21 cellular contexts compared by ENCODE assay signal in the genomic region with DNA sequence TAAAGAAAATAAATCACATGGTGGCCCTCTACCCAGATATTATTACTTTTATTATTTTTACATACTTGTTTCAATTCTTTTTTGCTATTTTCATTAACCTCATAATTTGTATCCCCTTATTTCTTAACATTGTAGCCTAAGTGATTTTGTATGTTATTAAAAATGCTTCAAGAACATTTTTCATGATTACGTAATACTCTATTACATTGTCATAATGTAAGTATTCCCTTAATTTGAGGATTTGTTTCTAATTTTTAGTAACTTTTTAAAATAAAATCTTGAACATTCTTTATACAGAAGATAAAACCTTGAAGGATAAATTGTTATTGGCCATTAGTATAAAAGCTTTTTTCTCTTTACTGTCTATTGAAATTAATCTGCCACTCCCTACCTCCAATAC.
DNase-seq lines count a peak whose midpoint lies in the region; ATAC-seq, FAIRE-seq and TF ChIP-seq lines count a peak whose summit lies in the region.
"Had no signal": no experiment of that assay in that cellular context is flagged by ENCODE, and none has a peak within 500 bp of the region (broad histone marks: within the 10 kb centered on the region; RNA-seq: fewer than 3 reads in every experiment).

No MANE protein-coding gene starts in this region.

- no peaks in the 10 kb centered on the region for H4K20me1 ChIP-seq in K562 (replicated peaks; ENCODE audit: control insufficient read depth, insufficient read depth, low read length)
- H4K20me1 ChIP-seq: BLaER1 had no signal

- TF ChIP-seq POLR2A in K562 (conservative IDR thresholded peaks at IDR 0.05), result no peak

- no peak overlapping the region for H3K4me2 ChIP-seq in K562 (ENCODE audit: insufficient read depth, low read length)
- H3K4me2 ChIP-seq: BLaER1 had no signal

- peaks cover 7% of the 10 kb centered on the region for H3K36me3 Mint-ChIP-seq in natural killer cell
- peaks cover 11% of the 10 kb centered on the region for H3K36me3 Mint-ChIP-seq in natural killer cell treated with Interleukin-12 subunit alpha and Interleukin-12 subunit beta and Interleukin-15 and Interleukin-18, amount 100 ng/mL, for 72 hours
- H3K36me3 Mint-ChIP-seq in T-helper 17 cell (ENCODE audit: low read depth), result peaks cover 7% of the 10 kb centered on the region

- ATAC-seq in natural killer cell (no peak), T-helper 17 cell (no peak), K562 (no peak), GM18861 (IDR thresholded peaks at IDR 0.05; ENCODE audit: unreplicated experiment) (no peak)
- no peak for ATAC-seq in natural killer cell treated with Interleukin-12 subunit alpha and Interleukin-12 subunit beta and Interleukin-15 and Interleukin-18, amount 100 ng/mL, for 72 hours
- ATAC-seq: CD8-positive, alpha-beta T cell; GM12878 had no signal

- H3K4me1 Mint-ChIP-seq in natural killer cell (peaks cover 14 to 22% of the 10 kb centered on the region in 2 donors), T-helper 17 cell (peaks cover 12% of the 10 kb centered on the region)
- peaks cover 0 to 3% of the 10 kb centered on the region in 2 donors for H3K4me1 Mint-ChIP-seq in natural killer cell treated with Interleukin-12 subunit alpha and Interleukin-12 subunit beta and Interleukin-15 and Interleukin-18, amount 100 ng/mL, for 72 hours (ENCODE audit: low read depth in 2 of 2)
- H3K4me1 Mint-ChIP-seq: B cell had no signal

- no peaks in the 10 kb centered on the region for H3K9me1 ChIP-seq in K562 (ENCODE audit: control insufficient read depth, insufficient read depth, low read length)

- POLR2A ChIA-PET in K562 (lab: Yijun Ruan, JAX), result no interaction called here

- DNase-seq in natural killer cell, result no peak
- no peak for DNase-seq in natural killer cell treated with Interleukin-12 subunit alpha and Interleukin-12 subunit beta and Interleukin-15 and Interleukin-18, amount 100 ng/mL, for 72 hours (ENCODE audit: low spot score)
- no peak for DNase-seq in T-helper 17 cell
- DNase-seq in K562 (ENCODE audit: extremely low read depth in 1 of 4, low spot score in 3 of 4), result no peak
- DNase-seq in SW 1271 (lab: John Stamatoyannopoulos, UW), result no peak
- DNase-seq in medulla oblongata (ENCODE audit: extremely low spot score), result no peak
- DNase-seq: 8988T; Caco-2; CD4-positive, CD25-positive, alpha-beta regulatory T cell; CD8-positive, alpha-beta T cell; DMS153; DND-41; GDM1; GOT3; H7; HCEC 1CT had no signal

- TF ChIP-seq CTCF in natural killer cell (IDR thresholded peaks at IDR 0.05) (no peak), K562 (IDR thresholded peaks at IDR 0.05 in 2 of 3, conservative IDR thresholded peaks at IDR 0.05 in 1 of 3; ENCODE audit: insufficient read depth in 2 of 3, low read depth in 1 of 3, low read length in 3 of 3) (no peak)

- H3K9me3 ChIP-seq in T-helper 17 cell (ENCODE audit: control insufficient read depth, low read length, poor library complexity, severe bottlenecking), result no peaks in the 10 kb centered on the region
- no peaks in the 10 kb centered on the region for H3K9me3 ChIP-seq in K562 (replicated peaks; ENCODE audit: control insufficient read depth, insufficient read depth, low read depth, low read length)
- H3K9me3 ChIP-seq: BLaER1, Caco-2 had no signal

- H3K27ac Mint-ChIP-seq in natural killer cell, result peak overlapping the region; percentile 48 to 52
- no peak overlapping the region for H3K27ac Mint-ChIP-seq in natural killer cell treated with Interleukin-12 subunit alpha and Interleukin-12 subunit beta and Interleukin-15 and Interleukin-18, amount 100 ng/mL, for 72 hours
- H3K27ac Mint-ChIP-seq in T-helper 17 cell, result peak overlapping the region; percentile 39
- H3K27ac Mint-ChIP-seq: B cell had no signal

- in situ Hi-C loops in K562 (cut with MboI), result no loop called here

- no peak overlapping the region for H3K27ac ChIP-seq in K562 (ENCODE audit: extremely low read depth, low read depth, low read length)
- H3K27ac ChIP-seq: BLaER1, C4-2B had no signal

- BruUV-seq in K562 (replicated peaks; lab: Mats Ljungman, UMichigan), result no TSS peak

- no peaks in the 10 kb centered on the region for H3K79me2 ChIP-seq in K562 (ENCODE audit: control insufficient read depth, insufficient read depth, low read length)

- H3K9me3 Mint-ChIP-seq in natural killer cell, result no peaks in the 10 kb centered on the region
- no peaks in the 10 kb centered on the region for H3K9me3 Mint-ChIP-seq in natural killer cell treated with Interleukin-12 subunit alpha and Interleukin-12 subunit beta and Interleukin-15 and Interleukin-18, amount 100 ng/mL, for 72 hours
- H3K9me3 Mint-ChIP-seq: CD4-positive, CD25-positive, alpha-beta regulatory T cell; CD8-positive, alpha-beta T cell had no signal

- 100% methylated on average over 1 of the region's 1 CpG for WGBS in K562 (ENCODE audit: insufficient coverage, low coverage, missing lambda C conversion rate)

- H3K9ac ChIP-seq in K562 (ENCODE audit: insufficient read depth in 1 of 2, low read depth in 2 of 2, low read length in 2 of 2), result no peak overlapping the region
- H3K9ac ChIP-seq: BLaER1 had no signal

- no peak for TF ChIP-seq EP300 in K562 (IDR thresholded peaks at IDR 0.05; ENCODE audit: low read length)

- no peaks in the 10 kb centered on the region for H3K27me3 ChIP-seq in K562 (ENCODE audit: control insufficient read depth in 2 of 2, insufficient read depth in 2 of 2, low read length in 2 of 2)
- H3K27me3 ChIP-seq: BLaER1 had no signal

- TF ChIP-seq RAD21 in K562 (CRISPR knock-in tag; conservative IDR thresholded peaks at IDR 0.05 in 1 of 2, IDR thresholded peaks at IDR 0.05 in 1 of 2), result no peak

- intact Hi-C loops in natural killer cell (cut with micrococcal nuclease) (no loop called here), K562 (cut with micrococcal nuclease) (no loop called here)

- H3K4me3 Mint-ChIP-seq in natural killer cell (no peak overlapping the region), T-helper 17 cell (no peak overlapping the region)
- H3K4me3 Mint-ChIP-seq in natural killer cell treated with Interleukin-12 subunit alpha and Interleukin-12 subunit beta and Interleukin-15 and Interleukin-18, amount 100 ng/mL, for 72 hours, result no peak overlapping the region
- H3K4me3 Mint-ChIP-seq: B cell; CD4-positive, CD25-positive, alpha-beta regulatory T cell; CD8-positive, alpha-beta T cell had no signal

- H3K4me1 ChIP-seq in K562 (replicated peaks in 1 of 2; ENCODE audit: control insufficient read depth in 2 of 2, insufficient read depth in 2 of 2, low read length in 2 of 2), result peaks cover 0 to 3% of the 10 kb centered on the region in 2 experiments; a peak in 3 of 5 replicates
- H3K4me1 ChIP-seq: BLaER1 had no signal

- CTCF ChIA-PET in K562 (lab: Yijun Ruan, JAX; ENCODE audit: low intra/inter-chr PET ratio), result no interaction called here

- H3K27me3 Mint-ChIP-seq in natural killer cell (ENCODE audit: low read depth in 2 of 2) (no peaks in the 10 kb centered on the region), T-helper 17 cell (no peaks in the 10 kb centered on the region)
- H3K27me3 Mint-ChIP-seq in natural killer cell treated with Interleukin-12 subunit alpha and Interleukin-12 subunit beta and Interleukin-15 and Interleukin-18, amount 100 ng/mL, for 72 hours, result no peaks in the 10 kb centered on the region
- H3K27me3 Mint-ChIP-seq: B cell; CD4-positive, CD25-positive, alpha-beta regulatory T cell had no signal

- H2AFZ ChIP-seq in K562 (ENCODE audit: low read depth, low read length), result no peak overlapping the region

- no peak overlapping the region for H3K4me3 ChIP-seq in K562
- H3K4me3 ChIP-seq: BLaER1, GM12878 had no signal

- no peak for FAIRE-seq in K562 (lab: Jason Lieb, UNC)
- FAIRE-seq: GM12878 had no signal

- H3K36me3 ChIP-seq in K562 (ENCODE audit: control insufficient read depth, insufficient read depth, low read length), result peaks cover 53% of the 10 kb centered on the region

TF ChIP-seq in K562, 482 proteins besides CTCF, POLR2A, EP300 and RAD21:
- no peak for TF ChIP-seq CEBPG (CRISPR knock-in tag; IDR thresholded peaks at IDR 0.05)
- TF ChIP-seq CEBPG (tag; conservative IDR thresholded peaks at IDR 0.05 in 1 of 2, IDR thresholded peaks at IDR 0.05 in 1 of 2), result peak; percentile 66 to 97; a peak in 3 of 4 replicates
- peak; percentile 92 for TF ChIP-seq CEBPB (tag; IDR thresholded peaks at IDR 0.05)
- TF ChIP-seq BRCA1 (IDR thresholded peaks at IDR 0.05), result no peak
- no peak for TF ChIP-seq BRCA1 (CRISPR knock-in tag; IDR thresholded peaks at IDR 0.05)
- TF ChIP-seq PTRF (tag; IDR thresholded peaks at IDR 0.05), result no peak
- no peak for TF ChIP-seq GTF2F1 (IDR thresholded peaks at IDR 0.05; ENCODE audit: low read depth, low read length)

Comparison
In these comparisons a context has a peak if more than half of its experiments do, and no peak if none do; other contexts are left out.
1. H3K27ac Mint-ChIP-seq: peak in natural killer cell (2 of 2) and T-helper 17 cell (single experiment); none in natural killer cell treated with Interleukin-12 subunit alpha and Interleukin-12 subunit beta and Interleukin-15 and Interleukin-18, amount 100 ng/mL, for 72 hours (0 of 2).